ENCODE assay signal across 11 cellular contexts in the genomic region with DNA sequence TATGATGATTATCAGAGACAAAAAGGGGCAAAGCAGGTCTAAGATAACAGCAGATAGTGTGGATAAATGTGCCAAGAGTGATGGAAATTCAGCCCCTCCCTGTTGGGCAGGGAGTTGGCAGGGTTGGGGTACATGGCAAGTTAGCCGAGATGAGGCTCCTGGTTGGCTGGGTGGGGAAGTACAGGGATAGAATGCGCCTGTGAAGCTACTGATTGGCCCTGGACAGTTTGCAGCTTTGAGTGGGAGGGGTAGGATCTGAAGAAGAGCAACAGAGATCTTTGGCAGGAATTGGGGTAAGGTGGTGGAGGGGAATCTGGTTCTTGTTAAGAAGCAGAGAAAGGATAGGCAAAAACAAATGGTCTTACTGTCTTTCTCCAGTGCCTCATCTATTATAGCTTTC.
DNase-seq lines count a peak whose midpoint lies in the region; ATAC-seq and TF ChIP-seq lines count a peak whose summit lies in the region.
"Had no signal": no experiment of that assay in that cellular context is flagged by ENCODE, and none has a peak within 500 bp of the region (broad histone marks: within the 10 kb centered on the region; RNA-seq: fewer than 3 reads in every experiment).

No MANE protein-coding gene starts in this region.

- H3K27me3 ChIP-seq in PC-9 (ENCODE audit: insufficient read depth, low read depth) (no peaks in the 10 kb centered on the region), ovary (no peaks in the 10 kb centered on the region)

- no peaks in the 10 kb centered on the region for H3K9me2 ChIP-seq in PC-9 (ENCODE audit: insufficient read depth)

- H2AFZ ChIP-seq in PC-9, result peak overlapping the region; percentile 22; the same call in 1 of the 2 replicates

- H4K20me1 ChIP-seq in PC-9 (ENCODE audit: insufficient read depth), result no peaks in the 10 kb centered on the region

- H3K9me3 ChIP-seq in PC-9 (ENCODE audit: insufficient read depth, low read depth) (peaks cover 4% of the 10 kb centered on the region; the same call in 1 of the 2 replicates), ovary (no peaks in the 10 kb centered on the region)

- no peaks in the 10 kb centered on the region for H3K79me2 ChIP-seq in PC-9 (ENCODE audit: low read depth)

- peaks cover 23% of the 10 kb centered on the region for H3F3A ChIP-seq in PC-9 (ENCODE audit: insufficient read depth, low read depth)

- peak overlapping the region; percentile 68 for H3K4me2 ChIP-seq in PC-9

- BruUV-seq in PC-9 (replicated peaks; lab: Mats Ljungman, UMichigan), result no TSS peak

- H3K36me3 ChIP-seq in PC-9 (ENCODE audit: low read depth) (no peaks in the 10 kb centered on the region), ovary (no peaks in the 10 kb centered on the region)

- H3K4me1 ChIP-seq in PC-9 (replicated peaks; ENCODE audit: insufficient read depth) (peaks cover 35% of the 10 kb centered on the region), ovary (ENCODE audit: insufficient read depth) (peaks cover 10% of the 10 kb centered on the region)

- H3K36me3 Mint-ChIP-seq in activated T-helper 1 cell treated with anti-CD3 and anti-CD28 coated beads, Interleukin-12 subunit alpha, Interleukin-12 subunit beta, Interleukin-2, Interleukin-4 antibody, amounts not matched to agents 30 ng/mL and 10 ng/mL and 1 ng/mL, durations not matched to agents 14 hours and 24 hours and 36 hours (ENCODE audit: low read depth), result no peaks in the 10 kb centered on the region

- no peak for TF ChIP-seq EP300 in ovary (IDR thresholded peaks at IDR 0.05)

- peaks cover 6% of the 10 kb centered on the region for H3K4me1 Mint-ChIP-seq in activated T-helper 1 cell treated with anti-CD3 and anti-CD28 coated beads, Interleukin-12 subunit alpha, Interleukin-12 subunit beta, Interleukin-2, Interleukin-4 antibody, amounts not matched to agents 30 ng/mL and 10 ng/mL and 1 ng/mL, durations not matched to agents 14 hours and 24 hours and 36 hours (ENCODE audit: low read depth)

- no peak overlapping the region for H3K27ac Mint-ChIP-seq in activated T-helper 1 cell treated with anti-CD3 and anti-CD28 coated beads, Interleukin-12 subunit alpha, Interleukin-12 subunit beta, Interleukin-2, Interleukin-4 antibody, amounts not matched to agents 30 ng/mL and 10 ng/mL and 1 ng/mL, durations not matched to agents 14 hours and 24 hours and 36 hours

- CTCF ChIA-PET in PC-9 (lab: Charles Lee), result no interaction called here

- TF ChIP-seq CTCF in PC-9 (conservative IDR thresholded peaks at IDR 0.05), result no peak
- no peak for TF ChIP-seq CTCF in ovary (IDR thresholded peaks at IDR 0.05)

- no peak for TF ChIP-seq POLR2A in ovary (IDR thresholded peaks at IDR 0.05)

- DNase-seq in A172 (ENCODE audit: low spot score) (peak; percentile 57), PC-9 (no peak), fibroblast of gingiva (ENCODE audit: low read depth) (peak; percentile 32), ovary (peak in 3 of 5 donors; percentile 47 to 54 (median 52)), NCI-H1417 treated with DMSO at 0.1 percent for 48 hours (lab: John Stamatoyannopoulos, UW) (no peak), NOMO-1 treated with dmso at 0.1 percent for 144 hours (lab: John Stamatoyannopoulos, UW; ENCODE audit: unreplicated experiment) (no peak)
- no peak for DNase-seq in activated T-helper 1 cell treated with anti-CD3 and anti-CD28 coated beads, Interleukin-12 subunit alpha, Interleukin-12 subunit beta, Interleukin-2, Interleukin-4 antibody, amounts not matched to agents 30 ng/mL and 10 ng/mL and 1 ng/mL, durations not matched to agents 14 hours and 24 hours and 36 hours (ENCODE audit: low spot score)
- DNase-seq: NCI-H748 treated with DMSO at 0.1 percent for 48 hours; stimulated activated CD4-positive, alpha-beta T cell treated with anti-CD3 and anti-CD28 coated beads, Interleukin-2, amount 100 ng/mL, for 24 hours; stimulated activated naive CD8-positive, alpha-beta T cell treated with anti-CD3 and anti-CD28 coated beads, Interleukin-15, Interleukin-2, amounts not matched to agents 100 U/mL and 50 U/mL, for 24 hours had no signal

- WGBS in ovary, 3 donors, result 8 to 25% (median 21%) methylated on average over 2 of the region's 2 CpGs

- H3K27ac ChIP-seq in PC-9 (peak overlapping the region; percentile 99), ovary (peak overlapping the region; percentile 54 to 74)

- POLR2A ChIA-PET in PC-9 (lab: Charles Lee; ENCODE audit: unreplicated experiment), result no interaction called here

- intact Hi-C loops in PC-9 (cut with micrococcal nuclease; ENCODE audit: unreplicated experiment), result no loop called here
- intact Hi-C loops in ovary (cut with DNase I), result loop anchor here in 1 of 4 donors (10.0 kb wide), 1 partner anchor 468 kb away; no protein-coding TSS in a partner anchor
- intact Hi-C loops in activated T-helper 1 cell treated with anti-CD3 and anti-CD28 coated beads, Interleukin-12 subunit alpha, Interleukin-12 subunit beta, Interleukin-2, Interleukin-4 antibody, amounts not matched to agents 30 ng/mL and 10 ng/mL and 1 ng/mL, durations not matched to agents 14 hours and 24 hours and 36 hours (cut with micrococcal nuclease), result no loop called here

- H3K4me3 ChIP-seq in PC-9 (no peak overlapping the region), ovary (no peak overlapping the region)

- ATAC-seq in GM19463 (IDR thresholded peaks at IDR 0.05; ENCODE audit: unreplicated experiment), result no peak
- ATAC-seq: stimulated activated naive CD8-positive, alpha-beta T cell treated with anti-CD3 and anti-CD28 coated beads, Interleukin-15, Interleukin-2, amounts not matched to agents 100 U/mL and 50 U/mL, for 24 hours had no signal

- H3K27me3 Mint-ChIP-seq in activated T-helper 1 cell treated with anti-CD3 and anti-CD28 coated beads, Interleukin-12 subunit alpha, Interleukin-12 subunit beta, Interleukin-2, Interleukin-4 antibody, amounts not matched to agents 30 ng/mL and 10 ng/mL and 1 ng/mL, durations not matched to agents 14 hours and 24 hours and 36 hours (ENCODE audit: insufficient read depth), result peaks cover 8% of the 10 kb centered on the region

- no peak overlapping the region for H3K4me3 Mint-ChIP-seq in activated T-helper 1 cell treated with anti-CD3 and anti-CD28 coated beads, Interleukin-12 subunit alpha, Interleukin-12 subunit beta, Interleukin-2, Interleukin-4 antibody, amounts not matched to agents 30 ng/mL and 10 ng/mL and 1 ng/mL, durations not matched to agents 14 hours and 24 hours and 36 hours

- no peaks in the 10 kb centered on the region for H3K9me3 Mint-ChIP-seq in activated T-helper 1 cell treated with anti-CD3 and anti-CD28 coated beads, Interleukin-12 subunit alpha, Interleukin-12 subunit beta, Interleukin-2, Interleukin-4 antibody, amounts not matched to agents 30 ng/mL and 10 ng/mL and 1 ng/mL, durations not matched to agents 14 hours and 24 hours and 36 hours

Comparison
In these comparisons a context has a peak if more than half of its experiments do, and no peak if none do; other contexts are left out.
1. DNase-seq: peak in A172 (single experiment), fibroblast of gingiva (single experiment) and ovary (3 of 5); none in PC-9 (0 of 2), activated T-helper 1 cell treated with anti-CD3 and anti-CD28 coated beads, Interleukin-12 subunit alpha, Interleukin-12 subunit beta, Interleukin-2, Interleukin-4 antibody, amounts not matched to agents 30 ng/mL and 10 ng/mL and 1 ng/mL, durations not matched to agents 14 hours and 24 hours and 36 hours (single experiment), NCI-H1417 treated with DMSO at 0.1 percent for 48 hours (single experiment) and NOMO-1 treated with dmso at 0.1 percent for 144 hours (single experiment).